Comparison of ENCODE assay signal across 10 cellular contexts in genomic region chr2:109217362-109218086, GRCh38.
DNase-seq lines count a peak whose midpoint lies in the region; ATAC-seq and TF ChIP-seq lines count a peak whose summit lies in the region.
"Had no signal": no experiment of that assay in that cellular context is flagged by ENCODE, and none has a peak within 500 bp of the region (broad histone marks: within the 10 kb centered on the region; RNA-seq: fewer than 3 reads in every experiment).

No MANE protein-coding gene starts in this region.

- 58 to 60% methylated on average over 11 to 12 of the region's 12 CpGs for WGBS in upper lobe of left lung, 2 donors

- H3K27ac Mint-ChIP-seq in activated naive CD4-positive, alpha-beta T cell treated with anti-CD3 and anti-CD28 coated beads, Interleukin-2, amount 50 U/mL, for 24 hours: no peak overlapping the region
- H3K27ac Mint-ChIP-seq in activated CD4-positive, alpha-beta memory T cell treated with anti-CD3 and anti-CD28 coated beads, Interleukin-2, amount 10 ng/mL, durations not matched to agents 7 days and 5 days: peak overlapping the region; percentile 89

- peaks cover 32% of the 10 kb centered on the region for H3K27me3 Mint-ChIP-seq in activated naive CD4-positive, alpha-beta T cell treated with anti-CD3 and anti-CD28 coated beads, Interleukin-2, amount 50 U/mL, for 24 hours
- peaks cover 72% of the 10 kb centered on the region for H3K27me3 Mint-ChIP-seq in activated CD4-positive, alpha-beta memory T cell treated with anti-CD3 and anti-CD28 coated beads, Interleukin-2, amount 10 ng/mL, durations not matched to agents 7 days and 5 days

- peak overlapping the region; percentile 53 for H3K4me3 Mint-ChIP-seq in activated naive CD4-positive, alpha-beta T cell treated with anti-CD3 and anti-CD28 coated beads, Interleukin-2, amount 50 U/mL, for 24 hours
- peak overlapping the region; percentile 6 for H3K4me3 Mint-ChIP-seq in activated CD4-positive, alpha-beta memory T cell treated with anti-CD3 and anti-CD28 coated beads, Interleukin-2, amount 10 ng/mL, durations not matched to agents 7 days and 5 days

- H3K9me3 ChIP-seq in upper lobe of left lung (no peaks in the 10 kb centered on the region), MG63 (no peaks in the 10 kb centered on the region)
- H3K9me3 ChIP-seq: HAP-1 had no signal

- ATAC-seq in upper lobe of left lung (ENCODE audit: low FRiP score in 2 of 2): peak in 1 of 2 donors; percentile 32

- no peak for TF ChIP-seq CTCF in upper lobe of left lung (IDR thresholded peaks at IDR 0.05)

- H3K9me3 Mint-ChIP-seq in activated naive CD4-positive, alpha-beta T cell treated with anti-CD3 and anti-CD28 coated beads, Interleukin-2, amount 50 U/mL, for 24 hours: no peaks in the 10 kb centered on the region
- peaks cover 2% of the 10 kb centered on the region for H3K9me3 Mint-ChIP-seq in activated CD4-positive, alpha-beta memory T cell treated with anti-CD3 and anti-CD28 coated beads, Interleukin-2, amount 10 ng/mL, durations not matched to agents 7 days and 5 days

- POLR2A ChIA-PET in activated CD4-positive, alpha-beta memory T cell treated with anti-CD3 and anti-CD28 coated beads, Interleukin-2, amount 10 ng/mL, durations not matched to agents 7 days and 5 days (lab: Charles Lee): interaction anchor here (0.7 to 2.0 kb wide), 7 partner anchors 10 to 124 kb away, joined by 3 to 7 read pairs (median 4); no protein-coding TSS in a partner anchor

- no peak for TF ChIP-seq POLR2A in upper lobe of left lung (IDR thresholded peaks at IDR 0.05)

- TF ChIP-seq EP300 in upper lobe of left lung (IDR thresholded peaks at IDR 0.05): peak in 1 of 4 donors; percentile 3

- DNase-seq in activated naive CD4-positive, alpha-beta T cell treated with anti-CD3 and anti-CD28 coated beads, Interleukin-2, amount 50 U/mL, for 16 hours: no peak
- no peak for DNase-seq in activated CD4-positive, alpha-beta memory T cell treated with anti-CD3 and anti-CD28 coated beads, Interleukin-2, amount 10 ng/mL, durations not matched to agents 7 days and 5 days
- DNase-seq in hepatic stellate cell (ENCODE audit: low spot score) (peak; percentile 73), upper lobe of left lung (no peak), kidney glomerular epithelial cell (lab: John Stamatoyannopoulos, UW) (no peak), MG63 (no peak), NCI-H146 (lab: John Stamatoyannopoulos, UW) (no peak)
- DNase-seq: SIG-M5 had no signal

- H3K27ac ChIP-seq in upper lobe of left lung: peak overlapping the region; percentile 27 to 71 (median 40)

- CTCF ChIA-PET in activated CD4-positive, alpha-beta memory T cell treated with anti-CD3 and anti-CD28 coated beads, Interleukin-2, amount 10 ng/mL, durations not matched to agents 7 days and 5 days (lab: Charles Lee): interaction anchor here (1.1 to 1.4 kb wide), 2 partner anchors 118 to 293 kb away, joined by 3 read pairs; no protein-coding TSS in a partner anchor

- peaks cover 29 to 52% (median 34%) of the 10 kb centered on the region in 4 donors for H3K4me1 ChIP-seq in upper lobe of left lung
- H3K4me1 ChIP-seq: HAP-1 had no signal

- H3K4me1 Mint-ChIP-seq in activated naive CD4-positive, alpha-beta T cell treated with anti-CD3 and anti-CD28 coated beads, Interleukin-2, amount 50 U/mL, for 24 hours: peaks cover 64% of the 10 kb centered on the region
- peaks cover 67% of the 10 kb centered on the region for H3K4me1 Mint-ChIP-seq in activated CD4-positive, alpha-beta memory T cell treated with anti-CD3 and anti-CD28 coated beads, Interleukin-2, amount 10 ng/mL, durations not matched to agents 7 days and 5 days

- H3K27me3 ChIP-seq in upper lobe of left lung (no peaks in the 10 kb centered on the region), MG63 (no peaks in the 10 kb centered on the region)

- H3K36me3 ChIP-seq in upper lobe of left lung (no peaks in the 10 kb centered on the region), MG63 (no peaks in the 10 kb centered on the region)
- H3K36me3 ChIP-seq: HAP-1 had no signal

- H3K4me3 ChIP-seq in upper lobe of left lung (no peak overlapping the region), MG63 (no peak overlapping the region)
- H3K4me3 ChIP-seq: HAP-1 had no signal

- peaks cover 3% of the 10 kb centered on the region for H3K36me3 Mint-ChIP-seq in activated naive CD4-positive, alpha-beta T cell treated with anti-CD3 and anti-CD28 coated beads, Interleukin-2, amount 50 U/mL, for 24 hours
- peaks cover 7% of the 10 kb centered on the region for H3K36me3 Mint-ChIP-seq in activated CD4-positive, alpha-beta memory T cell treated with anti-CD3 and anti-CD28 coated beads, Interleukin-2, amount 10 ng/mL, durations not matched to agents 7 days and 5 days (ENCODE audit: low read depth)
